In the genomic region with DNA sequence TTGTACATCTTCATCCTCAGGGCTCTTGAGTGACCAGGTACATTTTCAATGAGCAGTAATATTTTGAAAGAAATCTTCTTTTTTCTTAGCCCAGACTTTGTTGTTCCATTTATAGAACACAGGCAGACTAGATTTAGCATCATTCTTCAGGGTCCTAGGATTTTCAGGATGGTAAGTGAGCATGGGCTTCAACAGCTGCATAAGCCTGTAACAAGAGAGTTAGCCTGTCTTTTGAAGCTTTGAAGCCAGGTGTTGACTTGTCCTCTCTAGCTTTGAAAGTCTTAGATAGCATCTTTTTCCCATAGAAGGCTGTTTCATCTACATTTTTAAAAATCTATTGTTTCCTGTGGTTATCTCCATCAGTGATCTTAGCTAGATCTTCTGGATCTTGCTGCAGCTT, we compare ENCODE assay signal across 36 cellular contexts. TPM values are rescaled to one million over a fixed set of nuclear protein-coding genes. Genes with fewer than 3 reads are reported as not detected.
"Had no signal": no experiment of that assay in that cellular context is flagged by ENCODE, and none has a peak within 500 bp of the region (broad histone marks: within the 10 kb centered on the region; RNA-seq: fewer than 3 reads in every experiment).

No MANE protein-coding gene starts in this region.

- H3K27ac Mint-ChIP-seq: activated CD4-positive, alpha-beta memory T cell treated with anti-CD3 and anti-CD28 coated beads, Interleukin-2, amount 10 ng/mL, durations not matched to agents 7 days and 5 days; activated CD4-positive, alpha-beta T cell treated with anti-CD3 and anti-CD28 coated beads for 36 hours; activated CD4-positive, alpha-beta T cell treated with anti-CD3 and anti-CD28 coated beads, Interleukin-2, amount 10 ng/mL, durations not matched to agents 7 days and 5 days; activated CD8-positive, alpha-beta memory T cell treated with anti-CD3 and anti-CD28 coated beads, Interleukin-2, amount 10 ng/mL, durations not matched to agents 7 days and 5 days; activated CD8-positive, alpha-beta T cell treated with anti-CD3 and anti-CD28 coated beads, Interleukin-2, amount 10 ng/mL, durations not matched to agents 7 days and 5 days; activated naive CD4-positive, alpha-beta T cell treated with anti-CD3 and anti-CD28 coated beads, Interleukin-2, amount 10 ng/mL, durations not matched to agents 7 days and 5 days; activated naive CD4-positive, alpha-beta T cell treated with anti-CD3 and anti-CD28 coated beads, Interleukin-2, amount 50 U/mL, for 72 hours; activated naive CD8-positive, alpha-beta T cell treated with anti-CD3 and anti-CD28 coated beads for 36 hours; activated T-cell treated with anti-CD3 and anti-CD28 coated beads, Interleukin-2, amount 50 U/mL, for 24 hours; activated T-helper 2 cell treated with anti-CD3 and anti-CD28 coated beads, Interferon-gamma antibody, Interleukin-2, Interleukin-4, amounts not matched to agents 10 μg/mL and 5 μg/mL and 100 μg/mL, durations not matched to agents 14 hours and 24 hours and 36 hours; T-helper 1 cell treated with Interleukin-12 subunit alpha and Interleukin-12 subunit beta and Interleukin-4 antibody, amounts not matched to agents 30 μg/mL and 1 μg/mL, for 36 hours; T-helper 2 cell treated with Interferon-gamma antibody and Interleukin-4, amounts not matched to agents 5 μg/mL and 100 μg/mL, for 36 hours; WTC11 had no signal

- H3K27me3 Mint-ChIP-seq: activated T-cell treated with anti-CD3 and anti-CD28 coated beads, Interleukin-2, amount 50 U/mL, for 24 hours had no signal

- H3K36me3 ChIP-seq: adrenal gland, brain microvascular endothelial cell, breast epithelium had no signal

- H3K36me3 Mint-ChIP-seq: activated CD8-positive, alpha-beta memory T cell treated with anti-CD3 and anti-CD28 coated beads, Interleukin-2, amount 10 ng/mL, durations not matched to agents 7 days and 5 days; activated naive CD4-positive, alpha-beta T cell treated with anti-CD3 and anti-CD28 coated beads, Interleukin-2, amount 10 ng/mL, durations not matched to agents 7 days and 5 days; activated naive CD4-positive, alpha-beta T cell treated with anti-CD3 and anti-CD28 coated beads, Interleukin-2, amount 50 U/mL, for 72 hours; activated naive CD8-positive, alpha-beta T cell treated with anti-CD3 and anti-CD28 coated beads for 36 hours; WTC11 had no signal

- H3K4me1 ChIP-seq: adrenal gland, body of pancreas, breast epithelium had no signal

- H3K4me3 Mint-ChIP-seq: activated CD4-positive, alpha-beta memory T cell treated with anti-CD3 and anti-CD28 coated beads, Interleukin-2, amount 10 ng/mL, durations not matched to agents 7 days and 5 days; activated CD4-positive, alpha-beta T cell treated with anti-CD3 and anti-CD28 coated beads for 36 hours; activated CD4-positive, alpha-beta T cell treated with anti-CD3 and anti-CD28 coated beads, Interleukin-2, amount 10 ng/mL, durations not matched to agents 7 days and 5 days; activated CD8-positive, alpha-beta memory T cell treated with anti-CD3 and anti-CD28 coated beads, Interleukin-2, amount 10 ng/mL, durations not matched to agents 7 days and 5 days; activated CD8-positive, alpha-beta T cell treated with anti-CD3 and anti-CD28 coated beads, Interleukin-2, amount 10 ng/mL, durations not matched to agents 7 days and 5 days; activated naive CD4-positive, alpha-beta T cell treated with anti-CD3 and anti-CD28 coated beads, Interleukin-2, amount 10 ng/mL, durations not matched to agents 7 days and 5 days; activated naive CD8-positive, alpha-beta T cell treated with anti-CD3 and anti-CD28 coated beads for 36 hours; activated T-cell treated with anti-CD3 and anti-CD28 coated beads, Interleukin-2, amount 50 U/mL, for 24 hours; T-helper 1 cell treated with Interleukin-12 subunit alpha and Interleukin-12 subunit beta and Interleukin-4 antibody, amounts not matched to agents 30 μg/mL and 1 μg/mL, for 36 hours; T-helper 2 cell treated with Interferon-gamma antibody and Interleukin-4, amounts not matched to agents 5 μg/mL and 100 μg/mL, for 36 hours; WTC11 had no signal

- DNase-seq: activated CD4-positive, alpha-beta memory T cell treated with anti-CD3 and anti-CD28 coated beads, Interleukin-2, amount 10 ng/mL, durations not matched to agents 7 days and 5 days; activated CD4-positive, alpha-beta T cell treated with anti-CD3 and anti-CD28 coated beads for 1 hour; activated CD4-positive, alpha-beta T cell treated with anti-CD3 and anti-CD28 coated beads for 36 hours; activated CD4-positive, alpha-beta T cell treated with anti-CD3 and anti-CD28 coated beads for 48 hours; activated CD4-positive, alpha-beta T cell treated with anti-CD3 and anti-CD28 coated beads, Interleukin-2, amount 10 ng/mL, durations not matched to agents 7 days and 5 days; activated CD4-positive, alpha-beta T cell treated with anti-CD3 and anti-CD28 coated beads, Interleukin-2, amount 50 U/mL, for 48 hours; activated CD4-positive, CD25-positive, alpha-beta regulatory T cell; activated CD8-positive, alpha-beta memory T cell treated with anti-CD3 and anti-CD28 coated beads for 24 hours; activated CD8-positive, alpha-beta memory T cell treated with anti-CD3 and anti-CD28 coated beads, Interleukin-2, amount 10 ng/mL, durations not matched to agents 7 days and 5 days; activated CD8-positive, alpha-beta memory T cell treated with anti-CD3 and anti-CD28 coated beads, Interleukin-2, amount 50 U/mL, for 48 hours; activated CD8-positive, alpha-beta T cell treated with anti-CD3 and anti-CD28 coated beads, Interleukin-2, amount 10 ng/mL, durations not matched to agents 7 days and 5 days; activated effector memory CD4-positive, alpha-beta T cell treated with Interleukin-2 at 50 U/mL for 16 hours; activated gamma-delta T cell; activated naive CD4-positive, alpha-beta T cell treated with anti-CD3 and anti-CD28 coated beads, Interleukin-2, amount 10 ng/mL, durations not matched to agents 7 days and 5 days; activated naive CD4-positive, alpha-beta T cell treated with Interleukin-2 at 50 U/mL for 16 hours; activated naive CD8-positive, alpha-beta T cell treated with anti-CD3 and anti-CD28 coated beads for 36 hours; activated T-cell treated with anti-CD3 and anti-CD28 coated beads, Interleukin-2, amount 50 U/mL, for 24 hours; activated T-cell treated with anti-CD3 and anti-CD28 coated beads, Interleukin-2, amount 50 U/mL, for 48 hours; adrenal gland; amniotic stem cell; aorta; body of pancreas; brain microvascular endothelial cell; central memory CD4-positive, alpha-beta T cell; T-helper 1 cell; T-helper 2 cell; T-helper 9 cell; WERI-Rb-1 had no signal

- ATAC-seq: activated CD4-positive, alpha-beta T cell treated with anti-CD3 and anti-CD28 coated beads for 36 hours; activated CD4-positive, CD25-positive, alpha-beta regulatory T cell treated with anti-CD3 and anti-CD28 coated beads, Interleukin-2, amount 50 U/mL, for 24 hours; activated CD8-positive, alpha-beta memory T cell treated with anti-CD3 and anti-CD28 coated beads, Interleukin-2, amount 10 ng/mL, durations not matched to agents 7 days and 5 days; activated CD8-positive, alpha-beta T cell treated with anti-CD3 and anti-CD28 coated beads, Interleukin-2, amount 10 ng/mL, durations not matched to agents 7 days and 5 days; activated naive CD4-positive, alpha-beta T cell treated with anti-CD3 and anti-CD28 coated beads, Interleukin-2, amount 50 U/mL, for 72 hours; body of pancreas; WTC11 had no signal

- H3K9me3 Mint-ChIP-seq: activated CD4-positive, alpha-beta memory T cell treated with anti-CD3 and anti-CD28 coated beads, Interleukin-2, amount 10 ng/mL, durations not matched to agents 7 days and 5 days; activated naive CD4-positive, alpha-beta T cell treated with anti-CD3 and anti-CD28 coated beads, Interleukin-2, amount 10 ng/mL, durations not matched to agents 7 days and 5 days; activated naive CD8-positive, alpha-beta T cell treated with anti-CD3 and anti-CD28 coated beads for 36 hours; activated T-cell treated with anti-CD3 and anti-CD28 coated beads, Interleukin-2, amount 50 U/mL, for 24 hours; activated T-helper 2 cell treated with anti-CD3 and anti-CD28 coated beads, Interferon-gamma antibody, Interleukin-2, Interleukin-4, amounts not matched to agents 10 μg/mL and 5 μg/mL and 100 μg/mL, durations not matched to agents 14 hours and 24 hours and 36 hours; T-helper 1 cell treated with Interleukin-12 subunit alpha and Interleukin-12 subunit beta and Interleukin-4 antibody, amounts not matched to agents 30 μg/mL and 1 μg/mL, for 36 hours; T-helper 2 cell treated with Interferon-gamma antibody and Interleukin-4, amounts not matched to agents 5 μg/mL and 100 μg/mL, for 36 hours; WTC11 had no signal

- H3K4me1 Mint-ChIP-seq: activated CD4-positive, alpha-beta memory T cell treated with anti-CD3 and anti-CD28 coated beads, Interleukin-2, amount 10 ng/mL, durations not matched to agents 7 days and 5 days; activated CD4-positive, alpha-beta T cell treated with anti-CD3 and anti-CD28 coated beads, Interleukin-2, amount 10 ng/mL, durations not matched to agents 7 days and 5 days; activated CD8-positive, alpha-beta memory T cell treated with anti-CD3 and anti-CD28 coated beads, Interleukin-2, amount 10 ng/mL, durations not matched to agents 7 days and 5 days; activated naive CD4-positive, alpha-beta T cell treated with anti-CD3 and anti-CD28 coated beads, Interleukin-2, amount 10 ng/mL, durations not matched to agents 7 days and 5 days; WTC11 had no signal

- H3K27ac ChIP-seq: adrenal gland, body of pancreas, brain microvascular endothelial cell, breast epithelium, WERI-Rb-1 had no signal

- H3K27me3 ChIP-seq: adrenal gland, body of pancreas, brain microvascular endothelial cell, breast epithelium had no signal

- H3K4me3 ChIP-seq: adrenal gland, body of pancreas, breast epithelium had no signal

- H3K9me3 ChIP-seq: adrenal gland, body of pancreas, breast epithelium had no signal

RNA-seq across cellular contexts. Expression of gene IQUB, which starts 27.7 kb away (rescaled TPM):
- total RNA-seq: activated CD4-positive, alpha-beta memory T cell treated with anti-CD3 and anti-CD28 coated beads, Interleukin-2, amount 10 ng/mL, durations not matched to agents 7 days and 5 days; activated CD4-positive, alpha-beta T cell treated with anti-CD3 and anti-CD28 coated beads, Interleukin-2, amount 10 ng/mL, durations not matched to agents 7 days and 5 days; activated CD8-positive, alpha-beta T cell treated with anti-CD3 and anti-CD28 coated beads, Interleukin-2, amount 10 ng/mL, durations not matched to agents 7 days and 5 days had no signal

RNA-seq across cellular contexts. Expression of gene ASB15, which starts 39.5 kb away (rescaled TPM):
- total RNA-seq: activated CD4-positive, alpha-beta memory T cell treated with anti-CD3 and anti-CD28 coated beads, Interleukin-2, amount 10 ng/mL, durations not matched to agents 7 days and 5 days; activated CD4-positive, alpha-beta T cell treated with anti-CD3 and anti-CD28 coated beads for 36 hours; activated CD4-positive, alpha-beta T cell treated with anti-CD3 and anti-CD28 coated beads, Interleukin-2, amount 10 ng/mL, durations not matched to agents 7 days and 5 days; activated CD8-positive, alpha-beta memory T cell treated with anti-CD3 and anti-CD28 coated beads, Interleukin-2, amount 10 ng/mL, durations not matched to agents 7 days and 5 days; activated CD8-positive, alpha-beta T cell treated with anti-CD3 and anti-CD28 coated beads, Interleukin-2, amount 10 ng/mL, durations not matched to agents 7 days and 5 days; activated naive CD4-positive, alpha-beta T cell treated with anti-CD3 and anti-CD28 coated beads, Interleukin-2, amount 50 U/mL, for 72 hours; activated naive CD8-positive, alpha-beta T cell treated with anti-CD3 and anti-CD28 coated beads for 36 hours; activated T-helper 2 cell treated with anti-CD3 and anti-CD28 coated beads, Interferon-gamma antibody, Interleukin-2, Interleukin-4, amounts not matched to agents 10 μg/mL and 5 μg/mL and 100 μg/mL, durations not matched to agents 14 hours and 24 hours and 36 hours; adrenal gland; aorta; astrocyte; body of pancreas; WTC11 had no signal
- polyA plus RNA-seq: adrenal gland had no signal
